1 cellular context compared by ENCODE assay signal in the genomic region with DNA sequence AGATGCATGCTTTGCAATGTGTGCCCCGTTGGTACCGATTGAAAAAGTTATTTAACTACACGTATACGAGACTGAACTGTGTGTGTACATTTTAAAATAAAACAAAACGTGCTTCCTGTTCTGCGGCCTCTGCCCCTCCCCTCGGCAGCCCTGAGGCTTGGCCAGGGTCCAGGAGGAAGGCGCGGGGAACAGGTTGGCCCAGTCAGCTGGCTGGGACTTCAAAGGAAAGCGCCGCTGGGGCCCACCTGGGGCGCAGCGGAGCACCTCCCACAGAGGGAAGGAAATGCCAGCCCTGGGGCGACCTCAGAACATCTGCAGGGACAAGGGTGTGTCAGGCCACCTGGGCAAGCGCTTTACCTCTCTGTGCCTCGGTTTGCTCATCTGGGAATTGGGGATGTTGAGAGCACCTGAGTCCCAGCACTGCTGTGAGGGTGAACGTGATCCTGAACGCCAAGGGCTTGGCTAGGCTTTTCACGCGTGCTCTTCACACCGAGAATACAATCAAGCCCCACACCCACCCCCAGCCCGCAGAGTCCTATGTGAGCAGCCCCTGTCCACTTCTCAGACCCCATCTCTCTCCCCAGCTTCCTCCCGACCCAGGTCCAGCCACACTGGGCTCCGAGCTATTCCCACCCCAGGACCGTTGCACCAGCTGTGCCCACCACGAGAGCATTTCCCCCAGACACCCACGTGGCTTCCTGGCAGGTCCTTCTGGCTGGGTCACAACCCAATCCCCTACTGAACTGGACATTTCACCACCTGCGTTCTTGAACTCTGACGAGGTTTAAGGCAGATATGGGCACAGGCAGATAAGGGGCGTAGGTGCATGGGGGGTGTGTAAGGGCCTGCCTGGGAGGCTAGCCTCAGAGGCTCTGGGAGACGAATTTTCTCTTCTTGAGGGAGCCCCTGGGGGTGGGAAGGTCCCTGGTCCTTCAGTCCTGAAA.
TF ChIP-seq lines count a peak whose summit lies in the region.

No MANE protein-coding gene starts in this region.

TF ChIP-seq in HepG2, 621 proteins besides CTCF, POLR2A, EP300 and RAD21 (continued from another document and continues in another):
- TF ChIP-seq, protein P1, sequence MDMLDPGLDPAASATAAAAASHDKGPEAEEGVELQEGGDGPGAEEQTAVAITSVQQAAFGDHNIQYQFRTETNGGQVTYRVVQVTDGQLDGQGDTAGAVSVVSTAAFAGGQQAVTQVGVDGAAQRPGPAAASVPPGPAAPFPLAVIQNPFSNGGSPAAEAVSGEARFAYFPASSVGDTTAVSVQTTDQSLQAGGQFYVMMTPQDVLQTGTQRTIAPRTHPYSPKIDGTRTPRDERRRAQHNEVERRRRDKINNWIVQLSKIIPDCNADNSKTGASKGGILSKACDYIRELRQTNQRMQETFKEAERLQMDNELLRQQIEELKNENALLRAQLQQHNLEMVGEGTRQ (IDR thresholded peaks at IDR 0.05; ENCODE audit: low read depth, low read length) = no peak
- TF ChIP-seq, protein P1 (CRISPR knock-in tag; IDR thresholded peaks at IDR 0.05; ENCODE audit: borderline replicate concordance) = no peak
- TF ChIP-seq PPARG (CRISPR knock-in tag; conservative IDR thresholded peaks at IDR 0.05) (peak; percentile 42; the same call in 1 of the 2 replicates), ZNF790 (CRISPR knock-in tag; IDR thresholded peaks at IDR 0.05; ENCODE audit: borderline replicate concordance) (no peak), SP140L (CRISPR knock-in tag; IDR thresholded peaks at IDR 0.05; ENCODE audit: borderline replicate concordance) (no peak), KDM5B (CRISPR knock-in tag; IDR thresholded peaks at IDR 0.05; ENCODE audit: borderline replicate concordance) (peak; percentile 69; the same call in 1 of the 2 replicates), ZSCAN25 (CRISPR knock-in tag; IDR thresholded peaks at IDR 0.05) (0 out of 2 replicates have a peak, but pooled peaks have one; percentile 49), HDAC1 (CRISPR knock-in tag; IDR thresholded peaks at IDR 0.05) (peak; percentile 88), SALL1 (CRISPR knock-in tag; IDR thresholded peaks at IDR 0.05) (peak; percentile 71), ZNF354B (CRISPR knock-in tag; IDR thresholded peaks at IDR 0.05) (no peak), RFXANK (CRISPR knock-in tag; IDR thresholded peaks at IDR 0.05) (no peak), MATR3 (CRISPR knock-in tag; IDR thresholded peaks at IDR 0.05) (no peak), CEBPG (CRISPR knock-in tag; IDR thresholded peaks at IDR 0.05) (peak; percentile 18; the same call in 1 of the 2 replicates), ZMAT3 (CRISPR knock-in tag; conservative IDR thresholded peaks at IDR 0.05) (0 out of 2 replicates have a peak, but pooled peaks have one; percentile 27), ZEB1 (IDR thresholded peaks at IDR 0.05; ENCODE audit: insufficient replicate concordance, low read depth) (peak; percentile 91), ZNF205 (CRISPR knock-in tag; IDR thresholded peaks at IDR 0.05) (peak; percentile 69; the same call in 1 of the 2 replicates), ZBTB7B (CRISPR knock-in tag; IDR thresholded peaks at IDR 0.05) (peak; percentile 79), ZNF629 (CRISPR knock-in tag; conservative IDR thresholded peaks at IDR 0.05) (peak; percentile 99), CENPT (CRISPR knock-in tag; IDR thresholded peaks at IDR 0.05; ENCODE audit: low read depth) (no peak), ZNF549 (CRISPR knock-in tag; IDR thresholded peaks at IDR 0.05) (no peak), SCMH1 (CRISPR knock-in tag; IDR thresholded peaks at IDR 0.05; ENCODE audit: borderline replicate concordance) (no peak), ARNTL (CRISPR knock-in tag; IDR thresholded peaks at IDR 0.05) (0 out of 2 replicates have a peak, but pooled peaks have one; percentile 35), ATF7 (IDR thresholded peaks at IDR 0.05) (no peak), ATF7 (CRISPR knock-in tag; IDR thresholded peaks at IDR 0.05) (no peak), KDM2A (CRISPR knock-in tag; IDR thresholded peaks at IDR 0.05; ENCODE audit: borderline replicate concordance, low read depth) (peak; percentile 72; the same call in 1 of the 2 replicates), ZNF530 (CRISPR knock-in tag; IDR thresholded peaks at IDR 0.05; ENCODE audit: low read depth) (no peak), ATF1 (CRISPR knock-in tag; IDR thresholded peaks at IDR 0.05) (no peak), ZNF432 (CRISPR knock-in tag; IDR thresholded peaks at IDR 0.05; ENCODE audit: borderline replicate concordance) (no peak), NKX3-1 (CRISPR knock-in tag; IDR thresholded peaks at IDR 0.05) (no peak)
- TF ChIP-seq, protein P2, sequence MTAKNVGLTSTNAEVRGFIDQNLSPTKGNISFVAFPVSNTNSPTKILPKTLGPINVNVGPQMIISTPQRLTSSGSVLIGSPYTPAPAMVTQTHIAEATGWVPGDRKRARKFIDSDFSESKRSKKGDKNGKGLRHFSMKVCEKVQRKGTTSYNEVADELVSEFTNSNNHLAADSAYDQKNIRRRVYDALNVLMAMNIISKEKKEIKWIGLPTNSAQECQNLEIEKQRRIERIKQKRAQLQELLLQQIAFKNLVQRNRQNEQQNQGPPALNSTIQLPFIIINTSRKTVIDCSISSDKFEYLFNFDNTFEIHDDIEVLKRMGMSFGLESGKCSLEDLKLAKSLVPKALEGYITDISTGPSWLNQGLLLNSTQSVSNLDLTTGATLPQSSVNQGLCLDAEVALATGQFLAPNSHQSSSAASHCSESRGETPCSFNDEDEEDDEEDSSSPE (CRISPR knock-in tag; IDR thresholded peaks at IDR 0.05) = peak; percentile 53; the same call in 1 of the 2 replicates
- TF ChIP-seq, protein P3, sequence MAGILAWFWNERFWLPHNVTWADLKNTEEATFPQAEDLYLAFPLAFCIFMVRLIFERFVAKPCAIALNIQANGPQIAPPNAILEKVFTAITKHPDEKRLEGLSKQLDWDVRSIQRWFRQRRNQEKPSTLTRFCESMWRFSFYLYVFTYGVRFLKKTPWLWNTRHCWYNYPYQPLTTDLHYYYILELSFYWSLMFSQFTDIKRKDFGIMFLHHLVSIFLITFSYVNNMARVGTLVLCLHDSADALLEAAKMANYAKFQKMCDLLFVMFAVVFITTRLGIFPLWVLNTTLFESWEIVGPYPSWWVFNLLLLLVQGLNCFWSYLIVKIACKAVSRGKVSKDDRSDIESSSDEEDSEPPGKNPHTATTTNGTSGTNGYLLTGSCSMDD (CRISPR knock-in tag; IDR thresholded peaks at IDR 0.05) = no peak
- TF ChIP-seq, protein P4, sequence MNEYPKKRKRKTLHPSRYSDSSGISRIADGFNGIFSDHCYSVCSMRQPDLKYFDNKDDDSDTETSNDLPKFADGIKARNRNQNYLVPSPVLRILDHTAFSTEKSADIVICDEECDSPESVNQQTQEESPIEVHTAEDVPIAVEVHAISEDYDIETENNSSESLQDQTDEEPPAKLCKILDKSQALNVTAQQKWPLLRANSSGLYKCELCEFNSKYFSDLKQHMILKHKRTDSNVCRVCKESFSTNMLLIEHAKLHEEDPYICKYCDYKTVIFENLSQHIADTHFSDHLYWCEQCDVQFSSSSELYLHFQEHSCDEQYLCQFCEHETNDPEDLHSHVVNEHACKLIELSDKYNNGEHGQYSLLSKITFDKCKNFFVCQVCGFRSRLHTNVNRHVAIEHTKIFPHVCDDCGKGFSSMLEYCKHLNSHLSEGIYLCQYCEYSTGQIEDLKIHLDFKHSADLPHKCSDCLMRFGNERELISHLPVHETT (CRISPR knock-in tag; conservative IDR thresholded peaks at IDR 0.05) = 0 out of 2 replicates have a peak, but pooled peaks have one; percentile 45
- TF ChIP-seq, protein P5, sequence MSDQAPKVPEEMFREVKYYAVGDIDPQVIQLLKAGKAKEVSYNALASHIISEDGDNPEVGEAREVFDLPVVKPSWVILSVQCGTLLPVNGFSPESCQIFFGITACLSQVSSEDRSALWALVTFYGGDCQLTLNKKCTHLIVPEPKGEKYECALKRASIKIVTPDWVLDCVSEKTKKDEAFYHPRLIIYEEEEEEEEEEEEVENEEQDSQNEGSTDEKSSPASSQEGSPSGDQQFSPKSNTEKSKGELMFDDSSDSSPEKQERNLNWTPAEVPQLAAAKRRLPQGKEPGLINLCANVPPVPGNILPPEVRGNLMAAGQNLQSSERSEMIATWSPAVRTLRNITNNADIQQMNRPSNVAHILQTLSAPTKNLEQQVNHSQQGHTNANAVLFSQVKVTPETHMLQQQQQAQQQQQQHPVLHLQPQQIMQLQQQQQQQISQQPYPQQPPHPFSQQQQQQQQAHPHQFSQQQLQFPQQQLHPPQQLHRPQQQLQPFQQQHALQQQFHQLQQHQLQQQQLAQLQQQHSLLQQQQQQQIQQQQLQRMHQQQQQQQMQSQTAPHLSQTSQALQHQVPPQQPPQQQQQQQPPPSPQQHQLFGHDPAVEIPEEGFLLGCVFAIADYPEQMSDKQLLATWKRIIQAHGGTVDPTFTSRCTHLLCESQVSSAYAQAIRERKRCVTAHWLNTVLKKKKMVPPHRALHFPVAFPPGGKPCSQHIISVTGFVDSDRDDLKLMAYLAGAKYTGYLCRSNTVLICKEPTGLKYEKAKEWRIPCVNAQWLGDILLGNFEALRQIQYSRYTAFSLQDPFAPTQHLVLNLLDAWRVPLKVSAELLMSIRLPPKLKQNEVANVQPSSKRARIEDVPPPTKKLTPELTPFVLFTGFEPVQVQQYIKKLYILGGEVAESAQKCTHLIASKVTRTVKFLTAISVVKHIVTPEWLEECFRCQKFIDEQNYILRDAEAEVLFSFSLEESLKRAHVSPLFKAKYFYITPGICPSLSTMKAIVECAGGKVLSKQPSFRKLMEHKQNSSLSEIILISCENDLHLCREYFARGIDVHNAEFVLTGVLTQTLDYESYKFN (CRISPR knock-in tag; conservative IDR thresholded peaks at IDR 0.05) = peak; percentile 86
- TF ChIP-seq, protein P6, sequence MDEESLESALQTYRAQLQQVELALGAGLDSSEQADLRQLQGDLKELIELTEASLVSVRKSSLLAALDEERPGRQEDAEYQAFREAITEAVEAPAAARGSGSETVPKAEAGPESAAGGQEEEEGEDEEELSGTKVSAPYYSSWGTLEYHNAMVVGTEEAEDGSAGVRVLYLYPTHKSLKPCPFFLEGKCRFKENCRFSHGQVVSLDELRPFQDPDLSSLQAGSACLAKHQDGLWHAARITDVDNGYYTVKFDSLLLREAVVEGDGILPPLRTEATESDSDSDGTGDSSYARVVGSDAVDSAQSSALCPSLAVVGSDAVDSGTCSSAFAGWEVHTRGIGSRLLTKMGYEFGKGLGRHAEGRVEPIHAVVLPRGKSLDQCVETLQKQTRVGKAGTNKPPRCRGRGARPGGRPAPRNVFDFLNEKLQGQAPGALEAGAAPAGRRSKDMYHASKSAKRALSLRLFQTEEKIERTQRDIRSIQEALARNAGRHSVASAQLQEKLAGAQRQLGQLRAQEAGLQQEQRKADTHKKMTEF (CRISPR knock-in tag; IDR thresholded peaks at IDR 0.05) = peak; percentile 84; the same call in 1 of the 2 replicates
- TF ChIP-seq, protein P7, sequence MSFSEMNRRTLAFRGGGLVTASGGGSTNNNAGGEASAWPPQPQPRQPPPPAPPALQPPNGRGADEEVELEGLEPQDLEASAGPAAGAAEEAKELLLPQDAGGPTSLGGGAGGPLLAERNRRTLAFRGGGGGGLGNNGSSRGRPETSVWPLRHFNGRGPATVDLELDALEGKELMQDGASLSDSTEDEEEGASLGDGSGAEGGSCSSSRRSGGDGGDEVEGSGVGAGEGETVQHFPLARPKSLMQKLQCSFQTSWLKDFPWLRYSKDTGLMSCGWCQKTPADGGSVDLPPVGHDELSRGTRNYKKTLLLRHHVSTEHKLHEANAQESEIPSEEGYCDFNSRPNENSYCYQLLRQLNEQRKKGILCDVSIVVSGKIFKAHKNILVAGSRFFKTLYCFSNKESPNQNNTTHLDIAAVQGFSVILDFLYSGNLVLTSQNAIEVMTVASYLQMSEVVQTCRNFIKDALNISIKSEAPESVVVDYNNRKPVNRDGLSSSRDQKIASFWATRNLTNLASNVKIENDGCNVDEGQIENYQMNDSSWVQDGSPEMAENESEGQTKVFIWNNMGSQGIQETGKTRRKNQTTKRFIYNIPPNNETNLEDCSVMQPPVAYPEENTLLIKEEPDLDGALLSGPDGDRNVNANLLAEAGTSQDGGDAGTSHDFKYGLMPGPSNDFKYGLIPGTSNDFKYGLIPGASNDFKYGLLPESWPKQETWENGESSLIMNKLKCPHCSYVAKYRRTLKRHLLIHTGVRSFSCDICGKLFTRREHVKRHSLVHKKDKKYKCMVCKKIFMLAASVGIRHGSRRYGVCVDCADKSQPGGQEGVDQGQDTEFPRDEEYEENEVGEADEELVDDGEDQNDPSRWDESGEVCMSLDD (CRISPR knock-in tag; IDR thresholded peaks at IDR 0.05; ENCODE audit: borderline replicate concordance) = peak; percentile 93; the same call in 1 of the 2 replicates
- TF ChIP-seq, protein P8, sequence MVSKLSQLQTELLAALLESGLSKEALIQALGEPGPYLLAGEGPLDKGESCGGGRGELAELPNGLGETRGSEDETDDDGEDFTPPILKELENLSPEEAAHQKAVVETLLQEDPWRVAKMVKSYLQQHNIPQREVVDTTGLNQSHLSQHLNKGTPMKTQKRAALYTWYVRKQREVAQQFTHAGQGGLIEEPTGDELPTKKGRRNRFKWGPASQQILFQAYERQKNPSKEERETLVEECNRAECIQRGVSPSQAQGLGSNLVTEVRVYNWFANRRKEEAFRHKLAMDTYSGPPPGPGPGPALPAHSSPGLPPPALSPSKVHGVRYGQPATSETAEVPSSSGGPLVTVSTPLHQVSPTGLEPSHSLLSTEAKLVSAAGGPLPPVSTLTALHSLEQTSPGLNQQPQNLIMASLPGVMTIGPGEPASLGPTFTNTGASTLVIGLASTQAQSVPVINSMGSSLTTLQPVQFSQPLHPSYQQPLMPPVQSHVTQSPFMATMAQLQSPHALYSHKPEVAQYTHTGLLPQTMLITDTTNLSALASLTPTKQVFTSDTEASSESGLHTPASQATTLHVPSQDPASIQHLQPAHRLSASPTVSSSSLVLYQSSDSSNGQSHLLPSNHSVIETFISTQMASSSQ (IDR thresholded peaks at IDR 0.05; ENCODE audit: low read depth) = 0 out of 2 replicates have a peak, but pooled peaks have one; percentile 20
- TF ChIP-seq, protein P8 (CRISPR knock-in tag; IDR thresholded peaks at IDR 0.05; ENCODE audit: borderline replicate concordance) = no peak
